1 cellular context compared by ENCODE assay signal in the genomic region with DNA sequence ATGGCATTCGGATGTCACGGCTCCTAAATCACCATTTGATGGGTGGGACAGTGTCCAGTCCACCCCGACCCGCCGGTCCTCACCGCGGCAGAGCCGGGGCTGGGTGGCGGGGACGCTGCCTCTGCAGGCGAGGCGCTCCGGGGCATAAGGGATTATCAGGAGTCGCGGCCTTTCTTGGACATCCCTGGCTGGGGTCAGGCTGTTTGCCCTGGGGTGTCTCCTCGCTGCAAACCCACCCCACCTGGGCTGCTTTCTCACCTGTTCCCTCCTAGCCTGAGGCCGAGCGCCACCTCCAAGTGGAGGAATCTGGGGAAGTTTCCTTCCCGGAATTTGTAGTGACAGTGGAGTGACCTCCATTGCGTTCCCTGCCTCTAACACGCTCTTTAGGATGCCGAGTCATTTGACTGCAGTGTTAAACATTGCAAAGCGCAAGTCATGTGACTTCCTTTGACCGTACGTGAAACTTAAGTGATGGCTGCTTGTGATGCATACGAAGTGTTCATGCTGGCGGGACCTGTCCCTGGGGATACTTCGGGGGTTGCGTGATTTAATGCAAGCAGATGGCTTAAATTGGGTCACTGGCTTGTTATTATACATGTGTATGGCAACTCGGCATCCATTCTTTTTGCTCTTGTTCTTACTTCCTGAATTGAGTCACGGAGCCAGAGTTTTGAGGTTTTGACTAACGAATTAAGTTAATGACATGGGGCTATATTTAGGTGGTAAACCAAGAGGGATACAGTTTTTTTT.
TF ChIP-seq lines count a peak whose summit lies in the region.

No MANE protein-coding gene starts in this region.

TF ChIP-seq in K562, 482 proteins besides CTCF, POLR2A, EP300 and RAD21 (continued from another document and continues in another):
- TF ChIP-seq DMBX1 (CRISPR knock-in tag; IDR thresholded peaks at IDR 0.05; ENCODE audit: borderline replicate concordance) (peak; percentile 42; the same call in 1 of the 2 replicates), ZNF140 (CRISPR knock-in tag; IDR thresholded peaks at IDR 0.05) (no peak), ZNF444 (CRISPR knock-in tag; IDR thresholded peaks at IDR 0.05) (no peak), TCF3 (CRISPR knock-in tag; IDR thresholded peaks at IDR 0.05) (peak; percentile 25), XRCC5 (IDR thresholded peaks at IDR 0.05; ENCODE audit: low read depth, low read length) (no peak; the same call in 1 of the 2 replicates), MYNN (IDR thresholded peaks at IDR 0.05) (no peak), MYNN (CRISPR knock-in tag; IDR thresholded peaks at IDR 0.05) (no peak), CHD4 (IDR thresholded peaks at IDR 0.05; ENCODE audit: insufficient read depth, insufficient replicate concordance, low read depth, low read length, poor library complexity, severe bottlenecking) (no peak), ZBTB17 (CRISPR knock-in tag; IDR thresholded peaks at IDR 0.05) (no peak), ZNF764 (CRISPR knock-in tag; IDR thresholded peaks at IDR 0.05; ENCODE audit: low read depth) (no peak), ZNF436 (CRISPR knock-in tag; IDR thresholded peaks at IDR 0.05) (no peak), DACH1 (IDR thresholded peaks at IDR 0.05; ENCODE audit: partially characterized antibody) (no peak), IRF9 (tag; IDR thresholded peaks at IDR 0.05) (no peak), ZNF224 (CRISPR knock-in tag; IDR thresholded peaks at IDR 0.05) (peak; percentile 78), SMC3 (conservative IDR thresholded peaks at IDR 0.05; ENCODE audit: insufficient read depth, low read depth, low read length) (no peak), RREB1 (CRISPR knock-in tag; IDR thresholded peaks at IDR 0.05) (peak; percentile 63; the same call in 1 of the 2 replicates), ZNF717 (CRISPR knock-in tag; IDR thresholded peaks at IDR 0.05) (no peak)
- TF ChIP-seq, protein P1, sequence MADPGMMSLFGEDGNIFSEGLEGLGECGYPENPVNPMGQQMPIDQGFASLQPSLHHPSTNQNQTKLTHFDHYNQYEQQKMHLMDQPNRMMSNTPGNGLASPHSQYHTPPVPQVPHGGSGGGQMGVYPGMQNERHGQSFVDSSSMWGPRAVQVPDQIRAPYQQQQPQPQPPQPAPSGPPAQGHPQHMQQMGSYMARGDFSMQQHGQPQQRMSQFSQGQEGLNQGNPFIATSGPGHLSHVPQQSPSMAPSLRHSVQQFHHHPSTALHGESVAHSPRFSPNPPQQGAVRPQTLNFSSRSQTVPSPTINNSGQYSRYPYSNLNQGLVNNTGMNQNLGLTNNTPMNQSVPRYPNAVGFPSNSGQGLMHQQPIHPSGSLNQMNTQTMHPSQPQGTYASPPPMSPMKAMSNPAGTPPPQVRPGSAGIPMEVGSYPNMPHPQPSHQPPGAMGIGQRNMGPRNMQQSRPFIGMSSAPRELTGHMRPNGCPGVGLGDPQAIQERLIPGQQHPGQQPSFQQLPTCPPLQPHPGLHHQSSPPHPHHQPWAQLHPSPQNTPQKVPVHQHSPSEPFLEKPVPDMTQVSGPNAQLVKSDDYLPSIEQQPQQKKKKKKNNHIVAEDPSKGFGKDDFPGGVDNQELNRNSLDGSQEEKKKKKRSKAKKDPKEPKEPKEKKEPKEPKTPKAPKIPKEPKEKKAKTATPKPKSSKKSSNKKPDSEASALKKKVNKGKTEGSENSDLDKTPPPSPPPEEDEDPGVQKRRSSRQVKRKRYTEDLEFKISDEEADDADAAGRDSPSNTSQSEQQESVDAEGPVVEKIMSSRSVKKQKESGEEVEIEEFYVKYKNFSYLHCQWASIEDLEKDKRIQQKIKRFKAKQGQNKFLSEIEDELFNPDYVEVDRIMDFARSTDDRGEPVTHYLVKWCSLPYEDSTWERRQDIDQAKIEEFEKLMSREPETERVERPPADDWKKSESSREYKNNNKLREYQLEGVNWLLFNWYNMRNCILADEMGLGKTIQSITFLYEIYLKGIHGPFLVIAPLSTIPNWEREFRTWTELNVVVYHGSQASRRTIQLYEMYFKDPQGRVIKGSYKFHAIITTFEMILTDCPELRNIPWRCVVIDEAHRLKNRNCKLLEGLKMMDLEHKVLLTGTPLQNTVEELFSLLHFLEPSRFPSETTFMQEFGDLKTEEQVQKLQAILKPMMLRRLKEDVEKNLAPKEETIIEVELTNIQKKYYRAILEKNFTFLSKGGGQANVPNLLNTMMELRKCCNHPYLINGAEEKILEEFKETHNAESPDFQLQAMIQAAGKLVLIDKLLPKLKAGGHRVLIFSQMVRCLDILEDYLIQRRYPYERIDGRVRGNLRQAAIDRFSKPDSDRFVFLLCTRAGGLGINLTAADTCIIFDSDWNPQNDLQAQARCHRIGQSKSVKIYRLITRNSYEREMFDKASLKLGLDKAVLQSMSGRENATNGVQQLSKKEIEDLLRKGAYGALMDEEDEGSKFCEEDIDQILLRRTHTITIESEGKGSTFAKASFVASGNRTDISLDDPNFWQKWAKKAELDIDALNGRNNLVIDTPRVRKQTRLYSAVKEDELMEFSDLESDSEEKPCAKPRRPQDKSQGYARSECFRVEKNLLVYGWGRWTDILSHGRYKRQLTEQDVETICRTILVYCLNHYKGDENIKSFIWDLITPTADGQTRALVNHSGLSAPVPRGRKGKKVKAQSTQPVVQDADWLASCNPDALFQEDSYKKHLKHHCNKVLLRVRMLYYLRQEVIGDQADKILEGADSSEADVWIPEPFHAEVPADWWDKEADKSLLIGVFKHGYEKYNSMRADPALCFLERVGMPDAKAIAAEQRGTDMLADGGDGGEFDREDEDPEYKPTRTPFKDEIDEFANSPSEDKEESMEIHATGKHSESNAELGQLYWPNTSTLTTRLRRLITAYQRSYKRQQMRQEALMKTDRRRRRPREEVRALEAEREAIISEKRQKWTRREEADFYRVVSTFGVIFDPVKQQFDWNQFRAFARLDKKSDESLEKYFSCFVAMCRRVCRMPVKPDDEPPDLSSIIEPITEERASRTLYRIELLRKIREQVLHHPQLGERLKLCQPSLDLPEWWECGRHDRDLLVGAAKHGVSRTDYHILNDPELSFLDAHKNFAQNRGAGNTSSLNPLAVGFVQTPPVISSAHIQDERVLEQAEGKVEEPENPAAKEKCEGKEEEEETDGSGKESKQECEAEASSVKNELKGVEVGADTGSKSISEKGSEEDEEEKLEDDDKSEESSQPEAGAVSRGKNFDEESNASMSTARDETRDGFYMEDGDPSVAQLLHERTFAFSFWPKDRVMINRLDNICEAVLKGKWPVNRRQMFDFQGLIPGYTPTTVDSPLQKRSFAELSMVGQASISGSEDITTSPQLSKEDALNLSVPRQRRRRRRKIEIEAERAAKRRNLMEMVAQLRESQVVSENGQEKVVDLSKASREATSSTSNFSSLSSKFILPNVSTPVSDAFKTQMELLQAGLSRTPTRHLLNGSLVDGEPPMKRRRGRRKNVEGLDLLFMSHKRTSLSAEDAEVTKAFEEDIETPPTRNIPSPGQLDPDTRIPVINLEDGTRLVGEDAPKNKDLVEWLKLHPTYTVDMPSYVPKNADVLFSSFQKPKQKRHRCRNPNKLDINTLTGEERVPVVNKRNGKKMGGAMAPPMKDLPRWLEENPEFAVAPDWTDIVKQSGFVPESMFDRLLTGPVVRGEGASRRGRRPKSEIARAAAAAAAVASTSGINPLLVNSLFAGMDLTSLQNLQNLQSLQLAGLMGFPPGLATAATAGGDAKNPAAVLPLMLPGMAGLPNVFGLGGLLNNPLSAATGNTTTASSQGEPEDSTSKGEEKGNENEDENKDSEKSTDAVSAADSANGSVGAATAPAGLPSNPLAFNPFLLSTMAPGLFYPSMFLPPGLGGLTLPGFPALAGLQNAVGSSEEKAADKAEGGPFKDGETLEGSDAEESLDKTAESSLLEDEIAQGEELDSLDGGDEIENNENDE (IDR thresholded peaks at IDR 0.05; ENCODE audit: low read depth, low read length) = no peak
- TF ChIP-seq, protein P2, sequence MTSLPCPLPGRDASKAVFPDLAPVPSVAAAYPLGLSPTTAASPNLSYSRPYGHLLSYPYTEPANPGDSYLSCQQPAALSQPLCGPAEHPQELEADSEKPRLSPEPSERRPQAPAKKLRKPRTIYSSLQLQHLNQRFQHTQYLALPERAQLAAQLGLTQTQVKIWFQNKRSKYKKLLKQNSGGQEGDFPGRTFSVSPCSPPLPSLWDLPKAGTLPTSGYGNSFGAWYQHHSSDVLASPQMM (CRISPR knock-in tag; IDR thresholded peaks at IDR 0.05) = no peak
- TF ChIP-seq, protein P3, sequence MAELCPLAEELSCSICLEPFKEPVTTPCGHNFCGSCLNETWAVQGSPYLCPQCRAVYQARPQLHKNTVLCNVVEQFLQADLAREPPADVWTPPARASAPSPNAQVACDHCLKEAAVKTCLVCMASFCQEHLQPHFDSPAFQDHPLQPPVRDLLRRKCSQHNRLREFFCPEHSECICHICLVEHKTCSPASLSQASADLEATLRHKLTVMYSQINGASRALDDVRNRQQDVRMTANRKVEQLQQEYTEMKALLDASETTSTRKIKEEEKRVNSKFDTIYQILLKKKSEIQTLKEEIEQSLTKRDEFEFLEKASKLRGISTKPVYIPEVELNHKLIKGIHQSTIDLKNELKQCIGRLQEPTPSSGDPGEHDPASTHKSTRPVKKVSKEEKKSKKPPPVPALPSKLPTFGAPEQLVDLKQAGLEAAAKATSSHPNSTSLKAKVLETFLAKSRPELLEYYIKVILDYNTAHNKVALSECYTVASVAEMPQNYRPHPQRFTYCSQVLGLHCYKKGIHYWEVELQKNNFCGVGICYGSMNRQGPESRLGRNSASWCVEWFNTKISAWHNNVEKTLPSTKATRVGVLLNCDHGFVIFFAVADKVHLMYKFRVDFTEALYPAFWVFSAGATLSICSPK (IDR thresholded peaks at IDR 0.05; ENCODE audit: borderline replicate concordance) = no peak
- TF ChIP-seq, protein P4, sequence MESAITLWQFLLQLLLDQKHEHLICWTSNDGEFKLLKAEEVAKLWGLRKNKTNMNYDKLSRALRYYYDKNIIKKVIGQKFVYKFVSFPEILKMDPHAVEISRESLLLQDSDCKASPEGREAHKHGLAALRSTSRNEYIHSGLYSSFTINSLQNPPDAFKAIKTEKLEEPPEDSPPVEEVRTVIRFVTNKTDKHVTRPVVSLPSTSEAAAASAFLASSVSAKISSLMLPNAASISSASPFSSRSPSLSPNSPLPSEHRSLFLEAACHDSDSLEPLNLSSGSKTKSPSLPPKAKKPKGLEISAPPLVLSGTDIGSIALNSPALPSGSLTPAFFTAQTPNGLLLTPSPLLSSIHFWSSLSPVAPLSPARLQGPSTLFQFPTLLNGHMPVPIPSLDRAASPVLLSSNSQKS (CRISPR knock-in tag; IDR thresholded peaks at IDR 0.05) = no peak
- TF ChIP-seq, protein P5, sequence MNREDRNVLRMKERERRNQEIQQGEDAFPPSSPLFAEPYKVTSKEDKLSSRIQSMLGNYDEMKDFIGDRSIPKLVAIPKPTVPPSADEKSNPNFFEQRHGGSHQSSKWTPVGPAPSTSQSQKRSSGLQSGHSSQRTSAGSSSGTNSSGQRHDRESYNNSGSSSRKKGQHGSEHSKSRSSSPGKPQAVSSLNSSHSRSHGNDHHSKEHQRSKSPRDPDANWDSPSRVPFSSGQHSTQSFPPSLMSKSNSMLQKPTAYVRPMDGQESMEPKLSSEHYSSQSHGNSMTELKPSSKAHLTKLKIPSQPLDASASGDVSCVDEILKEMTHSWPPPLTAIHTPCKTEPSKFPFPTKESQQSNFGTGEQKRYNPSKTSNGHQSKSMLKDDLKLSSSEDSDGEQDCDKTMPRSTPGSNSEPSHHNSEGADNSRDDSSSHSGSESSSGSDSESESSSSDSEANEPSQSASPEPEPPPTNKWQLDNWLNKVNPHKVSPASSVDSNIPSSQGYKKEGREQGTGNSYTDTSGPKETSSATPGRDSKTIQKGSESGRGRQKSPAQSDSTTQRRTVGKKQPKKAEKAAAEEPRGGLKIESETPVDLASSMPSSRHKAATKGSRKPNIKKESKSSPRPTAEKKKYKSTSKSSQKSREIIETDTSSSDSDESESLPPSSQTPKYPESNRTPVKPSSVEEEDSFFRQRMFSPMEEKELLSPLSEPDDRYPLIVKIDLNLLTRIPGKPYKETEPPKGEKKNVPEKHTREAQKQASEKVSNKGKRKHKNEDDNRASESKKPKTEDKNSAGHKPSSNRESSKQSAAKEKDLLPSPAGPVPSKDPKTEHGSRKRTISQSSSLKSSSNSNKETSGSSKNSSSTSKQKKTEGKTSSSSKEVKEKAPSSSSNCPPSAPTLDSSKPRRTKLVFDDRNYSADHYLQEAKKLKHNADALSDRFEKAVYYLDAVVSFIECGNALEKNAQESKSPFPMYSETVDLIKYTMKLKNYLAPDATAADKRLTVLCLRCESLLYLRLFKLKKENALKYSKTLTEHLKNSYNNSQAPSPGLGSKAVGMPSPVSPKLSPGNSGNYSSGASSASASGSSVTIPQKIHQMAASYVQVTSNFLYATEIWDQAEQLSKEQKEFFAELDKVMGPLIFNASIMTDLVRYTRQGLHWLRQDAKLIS (CRISPR knock-in tag; IDR thresholded peaks at IDR 0.05) = peak; percentile 23; the same call in 1 of the 2 replicates
